ENCODE assay signal across 10 cellular contexts in the genomic region with DNA sequence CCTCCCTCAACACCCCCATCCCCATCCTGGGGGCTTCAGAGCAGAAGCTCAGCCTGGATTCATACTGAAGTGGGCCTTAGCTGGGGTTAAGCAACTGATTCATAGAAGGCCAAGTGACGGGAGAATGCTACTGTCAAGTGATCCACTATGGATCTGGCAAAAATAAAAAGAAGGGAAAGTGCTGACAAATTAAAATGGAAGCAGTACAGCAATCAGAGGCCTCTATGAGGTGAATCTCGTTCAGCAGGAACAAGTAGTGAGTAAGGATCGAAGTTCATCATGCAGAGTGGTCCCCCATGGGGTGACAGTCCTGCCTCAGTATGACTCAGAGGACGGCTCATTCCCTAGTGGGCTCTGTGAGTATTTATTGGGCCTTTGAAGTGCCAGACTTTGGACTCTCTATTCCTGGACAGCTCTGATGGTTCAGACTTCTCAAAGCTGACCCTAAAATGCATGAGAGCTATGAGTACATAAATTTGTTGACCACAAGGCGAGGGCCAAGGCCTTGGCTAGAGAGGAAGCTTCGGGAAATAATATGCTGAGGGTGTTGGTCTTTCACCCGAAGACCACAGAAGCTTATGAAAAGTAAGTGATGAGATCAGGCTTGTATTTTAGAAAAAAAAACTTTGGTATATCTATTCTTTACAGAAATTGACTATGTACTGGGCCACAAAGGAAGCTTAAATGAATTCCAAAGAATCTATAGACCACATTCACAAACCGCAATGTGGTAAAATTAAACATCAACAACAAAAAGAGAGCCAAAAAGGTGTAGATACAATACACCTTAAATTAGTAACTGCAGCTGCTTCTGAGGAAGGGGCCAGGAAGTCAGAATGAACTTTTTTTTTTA. TPM values are rescaled to one million over a fixed set of nuclear protein-coding genes. Genes with fewer than 3 reads are reported as not detected.
DNase-seq lines count a peak whose midpoint lies in the region; ATAC-seq and TF ChIP-seq lines count a peak whose summit lies in the region.
"Had no signal": no experiment of that assay in that cellular context is flagged by ENCODE, and none has a peak within 500 bp of the region (broad histone marks: within the 10 kb centered on the region; RNA-seq: fewer than 3 reads in every experiment).

No MANE protein-coding gene starts in this region.

- no peaks in the 10 kb centered on the region for H4K20me1 ChIP-seq in DND-41 (ENCODE audit: insufficient read depth, low read length)

- DNase-seq in DND-41 (no peak), LHCN-M2 (ENCODE audit: low read depth) (peak; percentile 39), activated gamma-delta T cell treated with Interleukin-2 at 50 U/mL for 16 hours (no peak), H7 (no peak), GM19238 (ENCODE audit: insufficient read length, low spot score) (no peak)
- DNase-seq in activated naive CD4-positive, alpha-beta T cell treated with anti-CD3 and anti-CD28 coated beads, Interleukin-2, amount 50 U/mL, for 72 hours (ENCODE audit: low spot score in 2 of 2) = peak in 1 of 2 donors; percentile 74
- DNase-seq in natural killer cell treated with Interleukin-12 subunit alpha and Interleukin-12 subunit beta and Interleukin-15 and Interleukin-18, amount 100 ng/mL, for 72 hours (ENCODE audit: low spot score) = no peak
- DNase-seq: NCI-H2107 had no signal

- no peak overlapping the region; the same call in 1 of the 2 replicates for H3K27ac ChIP-seq in DND-41 (ENCODE audit: low read length)

- no peak overlapping the region for H3K9ac ChIP-seq in DND-41 (ENCODE audit: low read depth, low read length)

- H3K4me3 Mint-ChIP-seq in natural killer cell treated with Interleukin-12 subunit alpha and Interleukin-12 subunit beta and Interleukin-15 and Interleukin-18, amount 100 ng/mL, for 72 hours = peak overlapping the region; percentile 48
- H3K4me3 Mint-ChIP-seq: memory B cell had no signal

- ATAC-seq in DND-41 (ENCODE audit: insufficient read depth, low read depth) = peak; percentile 74
- ATAC-seq in activated naive CD4-positive, alpha-beta T cell treated with anti-CD3 and anti-CD28 coated beads, Interleukin-2, amount 50 U/mL, for 72 hours = peak; percentile 83 to 91
- ATAC-seq in natural killer cell treated with Interleukin-12 subunit alpha and Interleukin-12 subunit beta and Interleukin-15 and Interleukin-18, amount 100 ng/mL, for 72 hours = peak; percentile 56 to 84
- ATAC-seq in HG03139 (IDR thresholded peaks at IDR 0.05; ENCODE audit: unreplicated experiment) = no peak

- peaks cover 5 to 8% of the 10 kb centered on the region in 2 donors for H3K9me3 Mint-ChIP-seq in activated naive CD4-positive, alpha-beta T cell treated with anti-CD3 and anti-CD28 coated beads, Interleukin-2, amount 50 U/mL, for 72 hours
- no peaks in the 10 kb centered on the region for H3K9me3 Mint-ChIP-seq in natural killer cell treated with Interleukin-12 subunit alpha and Interleukin-12 subunit beta and Interleukin-15 and Interleukin-18, amount 100 ng/mL, for 72 hours

- peaks cover 19 to 20% of the 10 kb centered on the region in 2 donors for H3K36me3 Mint-ChIP-seq in activated naive CD4-positive, alpha-beta T cell treated with anti-CD3 and anti-CD28 coated beads, Interleukin-2, amount 50 U/mL, for 72 hours
- no peaks in the 10 kb centered on the region for H3K36me3 Mint-ChIP-seq in natural killer cell treated with Interleukin-12 subunit alpha and Interleukin-12 subunit beta and Interleukin-15 and Interleukin-18, amount 100 ng/mL, for 72 hours

- TF ChIP-seq CTCF in DND-41 (IDR thresholded peaks at IDR 0.05; ENCODE audit: borderline replicate concordance, extremely low read depth, low read length, poor library complexity, severe bottlenecking) = peak; percentile 8

- H3K79me2 ChIP-seq in DND-41 (ENCODE audit: insufficient read depth, low read length) = peaks cover 10% of the 10 kb centered on the region

- H3K4me1 Mint-ChIP-seq in natural killer cell treated with Interleukin-12 subunit alpha and Interleukin-12 subunit beta and Interleukin-15 and Interleukin-18, amount 100 ng/mL, for 72 hours (ENCODE audit: low read depth in 2 of 2) = peaks cover 20 to 27% of the 10 kb centered on the region in 2 donors

- H3K27me3 ChIP-seq in DND-41 (ENCODE audit: insufficient read depth, low read length, poor library complexity) = no peaks in the 10 kb centered on the region
- no peaks in the 10 kb centered on the region for H3K27me3 ChIP-seq in H7 (ENCODE audit: control insufficient read depth, insufficient read depth, low read length)

- H3K4me3 ChIP-seq in DND-41 (ENCODE audit: low read depth in 1 of 2, low read length in 2 of 2) (no peak overlapping the region), H7 (ENCODE audit: insufficient read depth, low read depth, low read length) (no peak overlapping the region)

- H2AFZ ChIP-seq in DND-41 (ENCODE audit: low read depth, low read length) = no peak overlapping the region

- peaks cover 35% of the 10 kb centered on the region for H3K4me1 ChIP-seq in DND-41 (ENCODE audit: insufficient read depth, low read length)

- H3K27me3 Mint-ChIP-seq in natural killer cell treated with Interleukin-12 subunit alpha and Interleukin-12 subunit beta and Interleukin-15 and Interleukin-18, amount 100 ng/mL, for 72 hours = no peaks in the 10 kb centered on the region
- H3K27me3 Mint-ChIP-seq: memory B cell had no signal

- H3K9me3 ChIP-seq in DND-41 (ENCODE audit: insufficient read depth, low read length, severe bottlenecking) = no peaks in the 10 kb centered on the region

- H3K36me3 ChIP-seq in DND-41 (ENCODE audit: insufficient read depth, low read length) (no peaks in the 10 kb centered on the region; the same call in 1 of the 2 replicates), H7 (replicated peaks; ENCODE audit: control insufficient read depth, insufficient read depth, low read length) (no peaks in the 10 kb centered on the region)

- peak overlapping the region; percentile 10; the same call in 1 of the 2 replicates for H3K4me2 ChIP-seq in DND-41 (ENCODE audit: insufficient read depth, low read length)

- H3K27ac Mint-ChIP-seq in activated naive CD4-positive, alpha-beta T cell treated with anti-CD3 and anti-CD28 coated beads, Interleukin-2, amount 50 U/mL, for 72 hours = peak overlapping the region; percentile 81 to 93
- peak overlapping the region; percentile 52 to 62 for H3K27ac Mint-ChIP-seq in natural killer cell treated with Interleukin-12 subunit alpha and Interleukin-12 subunit beta and Interleukin-15 and Interleukin-18, amount 100 ng/mL, for 72 hours
- H3K27ac Mint-ChIP-seq: memory B cell had no signal

RNA-seq across cellular contexts. Expression of gene NSMCE1, which starts 5.3 kb away (rescaled TPM):
- total RNA-seq in LHCN-M2 (2014; rRNA removed) = 50.1 and 62.7 TPM in 2 replicates
- polyA plus RNA-seq in LHCN-M2 (2012) = 103 TPM
- total RNA-seq in activated naive CD4-positive, alpha-beta T cell treated with anti-CD3 and anti-CD28 coated beads, Interleukin-2, amount 50 U/mL, for 72 hours = 100 to 1,000 TPM; 106 to 132 TPM
- total RNA-seq in natural killer cell treated with Interleukin-12 subunit alpha and Interleukin-12 subunit beta and Interleukin-15 and Interleukin-18, amount 100 ng/mL, for 72 hours = 10 to 100 TPM; 37.7 to 50.4 TPM
- total RNA-seq in H7 (2014; rRNA removed; shearing (Covaris generic)) = 22.8 and 24.7 TPM in 2 replicates

RNA-seq across cellular contexts. Expression of gene IL4R, which starts 39.9 kb away (rescaled TPM):
- 13.8 and 14.5 TPM in 2 replicates for total RNA-seq in LHCN-M2 (2014; rRNA removed)
- polyA plus RNA-seq in LHCN-M2 (2012) = 10.7 TPM
- 100 to 1,000 TPM; 166 to 218 TPM for total RNA-seq in activated naive CD4-positive, alpha-beta T cell treated with anti-CD3 and anti-CD28 coated beads, Interleukin-2, amount 50 U/mL, for 72 hours
- 100 to 1,000 TPM; 213 to 224 TPM for total RNA-seq in natural killer cell treated with Interleukin-12 subunit alpha and Interleukin-12 subunit beta and Interleukin-15 and Interleukin-18, amount 100 ng/mL, for 72 hours
- total RNA-seq in H7 (2014; rRNA removed; shearing (Covaris generic)) = 17.5 and 29.0 TPM in 2 replicates
